In the genomic region with DNA sequence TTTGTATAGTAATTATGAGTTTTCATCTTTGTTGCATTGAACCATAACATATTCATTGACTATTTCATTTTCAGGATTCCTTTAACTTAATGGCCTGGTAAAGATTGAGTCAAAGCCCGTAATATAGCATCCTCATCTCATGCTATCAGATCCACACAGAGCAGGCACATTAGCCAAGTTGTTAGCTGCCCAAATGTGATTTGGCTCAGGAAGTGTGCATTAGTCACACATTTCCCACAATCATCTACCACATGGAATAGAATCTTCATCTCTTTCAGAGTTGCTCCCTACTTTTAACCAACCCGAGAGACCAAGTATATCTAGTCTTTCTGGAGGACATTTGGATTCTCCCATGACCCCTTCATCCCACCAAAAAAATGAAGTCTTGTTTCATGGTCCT, we compare ENCODE assay signal across 22 cellular contexts.
A peak's percentile ranks its signal among the peaks of the same experiment; 100 is the strongest.
DNase-seq lines count a peak whose midpoint lies in the region; ATAC-seq and TF ChIP-seq lines count a peak whose summit lies in the region.
"Had no signal": no experiment of that assay in that cellular context is flagged by ENCODE, and none has a peak within 500 bp of the region (broad histone marks: within the 10 kb centered on the region; RNA-seq: fewer than 3 reads in every experiment).

No MANE protein-coding gene starts in this region.

- in situ Hi-C loops in astrocyte of the cerebellum (cut with HindIII; ENCODE audit: low sequenced_read_pairs), result no loop called here

- H3K4me3 ChIP-seq in astrocyte of the cerebellum (ENCODE audit: low read depth, low read length), result no peak overlapping the region
- H3K4me3 ChIP-seq: A549, coronary artery, pancreas, sigmoid colon, thoracic aorta had no signal

- ATAC-seq in GM19324 (IDR thresholded peaks at IDR 0.05; ENCODE audit: low FRiP score, unreplicated experiment), result no peak
- ATAC-seq: A549; foreskin keratinocyte; left cardiac atrium; pancreas; stimulated activated effector memory CD8-positive, alpha-beta T cell treated with anti-CD3 and anti-CD28 coated beads, Interleukin-12 subunit alpha, Interleukin-12 subunit beta, amount 100 ng/mL, for 72 hours had no signal

- DNase-seq in AG08395 (ENCODE audit: low spot score) (peak; percentile 35), HT1080 (ENCODE audit: low read depth) (peak; percentile 57), astrocyte of the cerebellum (ENCODE audit: low read depth) (peak; percentile 31), foreskin melanocyte (peak; percentile 7), NAMALWA (ENCODE audit: low spot score) (no peak), NCI-H1048 (lab: John Stamatoyannopoulos, UW) (no peak)
- no peak for DNase-seq in activated T-cell treated with anti-CD3 and anti-CD28 coated beads, Interleukin-2, amount 50 U/mL, for 48 hours
- DNase-seq: activated CD4-positive, alpha-beta T cell treated with anti-CD3 and anti-CD28 coated beads for 1 hour; activated naive CD8-positive, alpha-beta T cell treated with anti-CD3 and anti-CD28 coated beads for 36 hours; foreskin keratinocyte; GF-D8; left cardiac atrium; midbrain; NCI-H1105 treated with DMSO at 0.1 percent for 48 hours; pancreas; RPMI8226; sigmoid colon had no signal

- TF ChIP-seq CTCF in astrocyte of the cerebellum (IDR thresholded peaks at IDR 0.05; ENCODE audit: low read depth, low read length, missing control alignments), result no peak

Comparison
In these comparisons a context has a peak if more than half of its experiments do, and no peak if none do; other contexts are left out.
1. DNase-seq: peak in AG08395 (single experiment), HT1080 (single experiment), astrocyte of the cerebellum (single experiment) and foreskin melanocyte (single experiment); none in NAMALWA (single experiment), activated T-cell treated with anti-CD3 and anti-CD28 coated beads, Interleukin-2, amount 50 U/mL, for 48 hours (0 of 2) and NCI-H1048 (single experiment).